ENCODE assay signal across 8 cellular contexts in genomic region chr17:80942360-80943345, GRCh38. TPM values are rescaled to one million over a fixed set of nuclear protein-coding genes. Genes with fewer than 3 reads are reported as not detected.
DNase-seq lines count a peak whose midpoint lies in the region; ATAC-seq and TF ChIP-seq lines count a peak whose summit lies in the region.

No MANE protein-coding gene starts in this region.

- H3K36me3 ChIP-seq in BLaER1 (peaks cover 24% of the 10 kb centered on the region), heart right ventricle (peaks cover 0 to 49% (median 21%) of the 10 kb centered on the region in 9 donors), rectal smooth muscle tissue (ENCODE audit: control insufficient read depth, insufficient read depth, low read length) (peaks cover 3% of the 10 kb centered on the region)

- peaks cover 69% of the 10 kb centered on the region for H3K36me3 Mint-ChIP-seq in activated T-cell treated with anti-CD3 and anti-CD28 coated beads, Interleukin-2, amount 50 U/mL, for 24 hours (ENCODE audit: low read depth)

- DNase-seq in anterior cingulate cortex (lab: John Stamatoyannopoulos, UW) (peak in 55 of 58 donors; percentile 31 to 92 (median 75)), heart right ventricle (peak; percentile 91 to 93), NCI-H1930 (lab: John Stamatoyannopoulos, UW) (no peak), ACHN (no peak)
- DNase-seq in activated T-cell treated with anti-CD3 and anti-CD28 coated beads, Interleukin-2, amount 50 U/mL, for 24 hours = no peak

- H3K9ac ChIP-seq in BLaER1 (no peak overlapping the region), rectal smooth muscle tissue (ENCODE audit: low read length) (peak overlapping the region; percentile 64)

- H3K27ac ChIP-seq in BLaER1 (no peak overlapping the region), heart right ventricle (peak overlapping the region in 4 of 10 donors; percentile 13 to 53 (median 30)), rectal smooth muscle tissue (ENCODE audit: low read depth, low read length) (peak overlapping the region; percentile 97)

- peaks cover 89% of the 10 kb centered on the region for H3K4me1 ChIP-seq in BLaER1
- peaks cover 5 to 31% (median 17%) of the 10 kb centered on the region in 9 donors for H3K4me1 ChIP-seq in heart right ventricle
- H3K4me1 ChIP-seq in rectal smooth muscle tissue (ENCODE audit: control insufficient read depth, insufficient read depth, low read length) = peaks cover 30% of the 10 kb centered on the region

- no peaks in the 10 kb centered on the region for H3K27me3 Mint-ChIP-seq in activated T-cell treated with anti-CD3 and anti-CD28 coated beads, Interleukin-2, amount 50 U/mL, for 24 hours

- intact Hi-C loops in heart right ventricle (cut with DNase I) = no loop called here

- H3K4me3 ChIP-seq in BLaER1 (no peak overlapping the region), heart right ventricle (no peak overlapping the region), rectal smooth muscle tissue (ENCODE audit: low read length) (no peak overlapping the region)

- H3K9me3 ChIP-seq in BLaER1 (0 out of 2 replicates have a peak, but pooled peaks cover 4% of the 10 kb centered on the region), heart right ventricle (peaks cover 0 to 4% (median 0%) of the 10 kb centered on the region in 11 donors)

- ATAC-seq in heart right ventricle (peak; percentile 87 to 94 (median 91)), GM21619 (IDR thresholded peaks at IDR 0.05; ENCODE audit: unreplicated experiment) (no peak)

- H3K9me3 Mint-ChIP-seq in activated T-cell treated with anti-CD3 and anti-CD28 coated beads, Interleukin-2, amount 50 U/mL, for 24 hours = no peaks in the 10 kb centered on the region

- peaks cover 21% of the 10 kb centered on the region for H3K4me1 Mint-ChIP-seq in activated T-cell treated with anti-CD3 and anti-CD28 coated beads, Interleukin-2, amount 50 U/mL, for 24 hours (ENCODE audit: low read depth)

- in situ Hi-C loops in ACHN (cut with HindIII; ENCODE audit: low pct_ligation_motif_present, low pct_unique_long_range_greater_than_20kb, low sequenced_read_pairs) = no loop called here

- peak in 7 of 9 donors; percentile 8 to 46 (median 16) for TF ChIP-seq CTCF in heart right ventricle (IDR thresholded peaks at IDR 0.05)

- peaks cover 73% of the 10 kb centered on the region for H3K27me3 ChIP-seq in BLaER1
- H3K27me3 ChIP-seq in heart right ventricle = no peaks in the 10 kb centered on the region
- H3K27me3 ChIP-seq in rectal smooth muscle tissue (ENCODE audit: control insufficient read depth, insufficient read depth, low read length) = no peaks in the 10 kb centered on the region

- H4K20me1 ChIP-seq in BLaER1 = peaks cover 89% of the 10 kb centered on the region

- peak overlapping the region; percentile 91 for H3K4me2 ChIP-seq in BLaER1

- H3K27ac Mint-ChIP-seq in activated T-cell treated with anti-CD3 and anti-CD28 coated beads, Interleukin-2, amount 50 U/mL, for 24 hours = no peak overlapping the region

- WGBS in heart right ventricle, 2 donors = 55 to 62% methylated on average over 42 of the region's 42 CpGs

- H3K4me3 Mint-ChIP-seq in activated T-cell treated with anti-CD3 and anti-CD28 coated beads, Interleukin-2, amount 50 U/mL, for 24 hours = no peak overlapping the region

RNA-seq across cellular contexts. Expression of gene CHMP6, which starts 49.0 kb away (rescaled TPM):
- 10 to 100 TPM; 17.5 to 26.4 (median 22.1) TPM for total RNA-seq in heart right ventricle
- 10 to 100 TPM; 23.8 to 30.6 TPM for polyA plus RNA-seq in heart right ventricle

Comparison
In these comparisons a context has a peak if more than half of its experiments do, and no peak if none do; other contexts are left out.
1. DNase-seq: peak in anterior cingulate cortex (55 of 58) and heart right ventricle (2 of 2); none in NCI-H1930 (0 of 2), ACHN (single experiment) and activated T-cell treated with anti-CD3 and anti-CD28 coated beads, Interleukin-2, amount 50 U/mL, for 24 hours (single experiment).